In the genomic region with DNA sequence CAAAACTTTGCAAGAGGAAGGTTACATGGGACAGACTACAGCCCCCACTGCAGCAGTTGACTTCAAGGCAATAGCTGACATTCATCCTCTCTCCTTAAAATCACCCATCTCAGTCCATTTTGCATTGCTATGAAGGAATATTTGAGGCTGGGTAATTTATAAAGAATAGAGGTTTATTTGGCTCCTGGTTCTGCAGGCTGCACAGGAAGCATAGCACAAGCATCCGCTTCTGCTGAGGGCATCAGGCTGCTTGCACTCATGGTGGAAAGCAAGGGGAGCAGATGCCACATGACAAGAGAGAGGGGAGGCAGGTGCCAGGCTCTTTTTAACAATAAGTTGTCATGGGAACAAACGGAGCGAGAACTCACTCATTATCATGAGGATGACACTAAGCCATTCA, we compare ENCODE assay signal across 34 cellular contexts.
"Had no signal": no experiment of that assay in that cellular context is flagged by ENCODE, and none has a peak within 500 bp of the region (broad histone marks: within the 10 kb centered on the region; RNA-seq: fewer than 3 reads in every experiment).

No MANE protein-coding gene starts in this region.

- H3K36me3 ChIP-seq: adrenal gland, brain microvascular endothelial cell, breast epithelium, cardiac muscle cell had no signal

- ATAC-seq: activated CD8-positive, alpha-beta T cell treated with anti-CD3 and anti-CD28 coated beads for 36 hours; activated naive CD4-positive, alpha-beta T cell treated with anti-CD3 and anti-CD28 coated beads, Interleukin-2, amount 50 U/mL, for 72 hours; activated T-cell treated with anti-CD3 and anti-CD28 coated beads, Interleukin-2, amount 50 U/mL, for 4 hours; activated T-cell treated with anti-CD3 and anti-CD28 coated beads, Interleukin-2, amount 50 U/mL, for 72 hours; activated T-helper 17 cell treated with anti-CD3 and anti-CD28 coated beads, Interleukin-2, amount 50 U/mL, for 72 hours; body of pancreas had no signal

- FAIRE-seq: astrocyte, TTC549 had no signal

- DNase-seq: activated B cell treated with CpG ODN at 0.5 μM for 24 hours; activated CD4-positive, alpha-beta memory T cell treated with anti-CD3 and anti-CD28 coated beads for 36 hours; activated CD4-positive, alpha-beta T cell treated with anti-CD3 and anti-CD28 coated beads for 4 hours; activated CD4-positive, alpha-beta T cell treated with anti-CD3 and anti-CD28 coated beads, Interleukin-2, amount 10 ng/mL, durations not matched to agents 24 days and 14 days; activated CD4-positive, alpha-beta T cell treated with anti-CD3 and anti-CD28 coated beads, Interleukin-2, amount 50 U/mL, for 1 hour; activated CD4-positive, alpha-beta T cell treated with anti-CD3 and anti-CD28 coated beads, Interleukin-2, amount 50 U/mL, for 4 hours; activated CD4-positive, CD25-positive, alpha-beta regulatory T cell treated with anti-CD3 and anti-CD28 coated beads, Interleukin-2, amount 50 U/mL, for 72 hours; activated CD8-positive, alpha-beta memory T cell treated with anti-CD3 and anti-CD28 coated beads, Interleukin-2, amount 50 U/mL, for 4 hours; activated CD8-positive, alpha-beta T cell treated with anti-CD3 and anti-CD28 coated beads for 36 hours; activated effector memory CD4-positive, alpha-beta T cell treated with anti-CD3 and anti-CD28 coated beads, Interleukin-2, amount 50 U/mL, for 16 hours; activated gamma-delta T cell treated with Interleukin-2 at 50 U/mL for 16 hours; activated naive CD4-positive, alpha-beta T cell; activated naive CD4-positive, alpha-beta T cell treated with anti-CD3 and anti-CD28 coated beads for 36 hours; activated naive CD4-positive, alpha-beta T cell treated with anti-CD3 and anti-CD28 coated beads, Interleukin-2, amount 50 U/mL, for 16 hours; activated naive CD8-positive, alpha-beta T cell treated with anti-CD3 and anti-CD28 coated beads for 36 hours; activated T-cell treated with anti-CD3 and anti-CD28 coated beads for 4 hours; activated T-cell treated with anti-CD3 and anti-CD28 coated beads, Interleukin-2, amount 50 U/mL, for 1 hour; activated T-cell treated with anti-CD3 and anti-CD28 coated beads, Interleukin-2, amount 50 U/mL, for 4 hours; activated T-cell treated with anti-CD3 and anti-CD28 coated beads, Interleukin-2, amount 50 U/mL, for 72 hours; adrenal gland; amniotic stem cell; aorta; body of pancreas; brain microvascular endothelial cell; caudate nucleus; cerebellar nuclear complex; T-helper 2 cell; T-helper 9 cell had no signal

- H3K27me3 ChIP-seq: adrenal gland, body of pancreas, brain microvascular endothelial cell, breast epithelium, cardiac muscle cell had no signal

- H3K4me3 ChIP-seq: adrenal gland, body of pancreas, breast epithelium, cardiac muscle cell had no signal
